In the genomic region with DNA sequence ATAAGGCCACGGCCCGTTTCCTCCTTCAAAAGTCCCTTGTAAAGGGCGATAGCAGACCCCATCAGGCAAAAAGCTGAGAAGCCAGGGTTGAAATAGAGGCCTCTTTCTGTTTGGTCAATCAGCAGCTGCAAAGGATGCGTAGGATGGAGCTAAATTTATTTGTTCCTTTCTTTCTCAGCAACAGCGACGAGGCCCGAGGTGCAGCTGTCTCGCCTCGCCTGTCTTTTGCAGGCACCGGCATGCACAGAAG, we compare ENCODE assay signal across 8 cellular contexts.
A peak's percentile ranks its signal among the peaks of the same experiment; 100 is the strongest.
DNase-seq lines count a peak whose midpoint lies in the region; ATAC-seq and TF ChIP-seq lines count a peak whose summit lies in the region.

No MANE protein-coding gene starts in this region.

- peak overlapping the region; percentile 99 for H3K27ac ChIP-seq in DND-41 (ENCODE audit: low read length)
- peak overlapping the region; percentile 82 for H3K27ac ChIP-seq in angular gyrus (ENCODE audit: low read depth, low read length)

- H3K27me3 ChIP-seq in DND-41 (ENCODE audit: insufficient read depth, low read length, poor library complexity) = no peaks in the 10 kb centered on the region

- H3K4me3 ChIP-seq in DND-41 (ENCODE audit: low read depth in 1 of 2, low read length in 2 of 2) = peak overlapping the region in 1 of 2 experiments; percentile 53; a peak in 2 of 4 replicates

- DNase-seq in DND-41 (no peak), posterior cingulate gyrus (peak in 7 of 10 donors; percentile 56 to 95 (median 75)), iPS-NIHi11 (ENCODE audit: low spot score) (no peak), DMS79 (lab: John Stamatoyannopoulos, UW) (no peak), NCI-H774 (lab: John Stamatoyannopoulos, UW) (no peak)

- H3K4me1 ChIP-seq in DND-41 (ENCODE audit: insufficient read depth, low read length) = peaks cover 49% of the 10 kb centered on the region

- TF ChIP-seq CTCF in DND-41 (IDR thresholded peaks at IDR 0.05; ENCODE audit: borderline replicate concordance, extremely low read depth, low read length, poor library complexity, severe bottlenecking) = peak; percentile 11

- peaks cover 6% of the 10 kb centered on the region; the same call in 1 of the 2 replicates for H3K79me2 ChIP-seq in DND-41 (ENCODE audit: insufficient read depth, low read length)

- ATAC-seq in DND-41 (ENCODE audit: insufficient read depth, low read depth) (peak; percentile 58), GM19397 (IDR thresholded peaks at IDR 0.05; ENCODE audit: unreplicated experiment) (peak; percentile 56), HG03432 (IDR thresholded peaks at IDR 0.05; ENCODE audit: unreplicated experiment) (peak; percentile 64)

- H3K4me2 ChIP-seq in DND-41 (ENCODE audit: insufficient read depth, low read length) = peak overlapping the region; percentile 66

- H4K20me1 ChIP-seq in DND-41 (ENCODE audit: insufficient read depth, low read length) = no peaks in the 10 kb centered on the region

- H2AFZ ChIP-seq in DND-41 (ENCODE audit: low read depth, low read length) = peak overlapping the region; percentile 78

- H3K9ac ChIP-seq in DND-41 (ENCODE audit: low read depth, low read length) = peak overlapping the region; percentile 70

- intact Hi-C loops in posterior cingulate gyrus (cut with DNase I) = no loop called here

- peaks cover 4% of the 10 kb centered on the region for H3K9me3 ChIP-seq in DND-41 (ENCODE audit: insufficient read depth, low read length, severe bottlenecking)

- H3K36me3 ChIP-seq in DND-41 (ENCODE audit: insufficient read depth, low read length) = no peaks in the 10 kb centered on the region

Comparison
In these comparisons a context has a peak if more than half of its experiments do, and no peak if none do; other contexts are left out.
1. DNase-seq: peak in posterior cingulate gyrus (7 of 10); none in DND-41 (single experiment), iPS-NIHi11 (single experiment), DMS79 (single experiment) and NCI-H774 (single experiment).
2. Peak in every context shown above with its lines, with median percentiles within 50 percentile points of each other: ATAC-seq.